Comparison of ENCODE assay signal across 14 cellular contexts in the genomic region with DNA sequence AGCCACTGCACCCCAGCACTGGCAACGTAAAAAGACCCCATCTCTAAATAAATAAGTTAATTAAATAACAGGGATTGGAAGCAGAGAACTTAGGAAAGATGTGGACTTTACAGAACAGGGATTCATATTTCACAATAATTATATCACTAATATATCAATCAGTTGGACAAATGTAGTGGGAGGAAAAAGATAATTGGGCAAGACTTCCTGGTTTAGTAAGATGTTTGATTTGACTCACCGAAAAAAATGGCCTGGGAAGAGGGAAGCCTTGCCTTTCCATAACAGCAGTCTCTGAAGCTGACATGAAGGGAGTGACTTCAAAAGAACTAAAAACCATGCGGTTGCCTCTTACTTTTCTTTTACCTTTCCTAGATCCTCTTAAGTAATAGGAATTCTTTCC. TPM values are rescaled to one million over a fixed set of nuclear protein-coding genes. Genes with fewer than 3 reads are reported as not detected.
DNase-seq lines count a peak whose midpoint lies in the region; ATAC-seq, FAIRE-seq and TF ChIP-seq lines count a peak whose summit lies in the region.
"Had no signal": no experiment of that assay in that cellular context is flagged by ENCODE, and none has a peak within 500 bp of the region (broad histone marks: within the 10 kb centered on the region; RNA-seq: fewer than 3 reads in every experiment).

No MANE protein-coding gene starts in this region.

- peaks cover 26% of the 10 kb centered on the region for H3K4me1 ChIP-seq in lower lobe of right lung
- H3K4me1 ChIP-seq in naive thymus-derived CD4-positive, alpha-beta T cell (ENCODE audit: control insufficient read depth in 2 of 2, insufficient read depth in 2 of 2, low read length in 2 of 2) = peaks cover 6 to 14% of the 10 kb centered on the region in 2 donors

- no peaks in the 10 kb centered on the region for H3K36me3 Mint-ChIP-seq in naive thymus-derived CD4-positive, alpha-beta T cell

- POLR2A ChIA-PET in naive thymus-derived CD4-positive, alpha-beta T cell (lab: Charles Lee) = no interaction called here

- DNase-seq in AG08396 (ENCODE audit: low spot score) (peak; percentile 9), HPDE6-E6E7 (ENCODE audit: extremely low spot score) (peak; percentile 43), bronchial epithelial cell (ENCODE audit: low read depth) (peak; percentile 94), lower lobe of right lung (no peak), NCI-H1105 treated with DMSO at 0.1 percent for 48 hours (lab: John Stamatoyannopoulos, UW) (no peak), GM19240 (ENCODE audit: insufficient read length, low spot score) (no peak)
- DNase-seq in naive thymus-derived CD4-positive, alpha-beta T cell = no peak
- DNase-seq: colonic mucosa, foreskin melanocyte, Kasumi-1 had no signal

- CTCF ChIA-PET in naive thymus-derived CD4-positive, alpha-beta T cell (lab: Charles Lee) = interaction anchor here (0.6 kb wide), 1 partner anchor 440 kb away, joined by 3 read pairs; no protein-coding TSS in a partner anchor

- peak overlapping the region; percentile 88 for H3K27ac ChIP-seq in lower lobe of right lung
- H3K27ac ChIP-seq in naive thymus-derived CD4-positive, alpha-beta T cell (ENCODE audit: low read depth, low read length) = no peak overlapping the region
- H3K27ac ChIP-seq: colonic mucosa had no signal

- no peak overlapping the region for H3K27ac Mint-ChIP-seq in naive thymus-derived CD4-positive, alpha-beta T cell

- FAIRE-seq in bronchial epithelial cell (lab: Jason Lieb, UNC) = no peak
- FAIRE-seq: GM12891 had no signal

- H3K9me3 Mint-ChIP-seq in naive thymus-derived CD4-positive, alpha-beta T cell = no peaks in the 10 kb centered on the region

- H3K36me3 ChIP-seq in bronchial epithelial cell (ENCODE audit: control insufficient read depth, insufficient read depth, low read length) (no peaks in the 10 kb centered on the region), lower lobe of right lung (no peaks in the 10 kb centered on the region)
- H3K36me3 ChIP-seq in naive thymus-derived CD4-positive, alpha-beta T cell (ENCODE audit: control insufficient read depth in 2 of 3, insufficient read depth in 3 of 3, low read length in 3 of 3) = no peaks in the 10 kb centered on the region
- H3K36me3 ChIP-seq: colonic mucosa had no signal

- no peaks in the 10 kb centered on the region for H3K27me3 ChIP-seq in bronchial epithelial cell (ENCODE audit: control insufficient read depth, insufficient read depth, low read length)
- H3K27me3 ChIP-seq in lower lobe of right lung (ENCODE audit: low read depth) = no peaks in the 10 kb centered on the region
- no peaks in the 10 kb centered on the region for H3K27me3 ChIP-seq in naive thymus-derived CD4-positive, alpha-beta T cell (ENCODE audit: control insufficient read depth in 2 of 2, insufficient read depth in 2 of 2, low read length in 2 of 2)
- H3K27me3 ChIP-seq: colonic mucosa had no signal

- H3K4me1 Mint-ChIP-seq in naive thymus-derived CD4-positive, alpha-beta T cell = peaks cover 11 to 25% (median 23%) of the 10 kb centered on the region in 7 donors

- no peaks in the 10 kb centered on the region for H3K27me3 Mint-ChIP-seq in naive thymus-derived CD4-positive, alpha-beta T cell

- no peak for ATAC-seq in lower lobe of right lung
- ATAC-seq in HG03469 (IDR thresholded peaks at IDR 0.05; ENCODE audit: unreplicated experiment) = no peak
- ATAC-seq in naive thymus-derived CD4-positive, alpha-beta T cell = no peak

- no peaks in the 10 kb centered on the region for H3K9me3 ChIP-seq in lower lobe of right lung
- no peaks in the 10 kb centered on the region for H3K9me3 ChIP-seq in naive thymus-derived CD4-positive, alpha-beta T cell (ENCODE audit: control insufficient read depth in 2 of 3, low read length in 3 of 3)
- H3K9me3 ChIP-seq: colonic mucosa had no signal

- H3K4me3 ChIP-seq in bronchial epithelial cell (ENCODE audit: low read depth, low read length) (no peak overlapping the region), lower lobe of right lung (no peak overlapping the region)
- no peak overlapping the region for H3K4me3 ChIP-seq in naive thymus-derived CD4-positive, alpha-beta T cell (ENCODE audit: low read length)
- H3K4me3 ChIP-seq: colonic mucosa had no signal

- peak overlapping the region in 1 of 10 donors; percentile 71 for H3K4me3 Mint-ChIP-seq in naive thymus-derived CD4-positive, alpha-beta T cell

- intact Hi-C loops in lower lobe of right lung (cut with DNase I) = no loop called here
- intact Hi-C loops in naive thymus-derived CD4-positive, alpha-beta T cell (cut with micrococcal nuclease) = no loop called here

- TF ChIP-seq CTCF in bronchial epithelial cell (IDR thresholded peaks at IDR 0.05; ENCODE audit: insufficient read depth, low read length, severe bottlenecking) = no peak
- TF ChIP-seq CTCF in lower lobe of right lung (IDR thresholded peaks at IDR 0.05) = no peak

RNA-seq across cellular contexts. Expression of a gene that starts 15.2 kb away (rescaled TPM):
- total RNA-seq in bronchial epithelial cell = not detected in 2 replicates
- total RNA-seq in lower lobe of right lung = not detected
- total RNA-seq in naive thymus-derived CD4-positive, alpha-beta T cell = not detected
- not detected for polyA plus RNA-seq in naive thymus-derived CD4-positive, alpha-beta T cell
- total RNA-seq: colonic mucosa, urinary bladder had no signal
- polyA plus RNA-seq: adipose tissue, urinary bladder had no signal

RNA-seq across cellular contexts. Expression of a gene that starts 46.0 kb away (rescaled TPM):
- total RNA-seq in bronchial epithelial cell (44.8 and 59.5 TPM in 2 replicates), lower lobe of right lung (132 TPM)
- total RNA-seq in naive thymus-derived CD4-positive, alpha-beta T cell = 10 to 100 TPM; 13.1 to 47.0 (median 24.0) TPM
- polyA plus RNA-seq in naive thymus-derived CD4-positive, alpha-beta T cell = 1 to 10 TPM; 6.1 to 7.4 TPM

RNA-seq across cellular contexts. Expression of a gene that starts 46.1 kb away (rescaled TPM):
- total RNA-seq in bronchial epithelial cell (15.8 and 17.3 TPM in 2 replicates), lower lobe of right lung (20.5 TPM)
- 10 to 100 TPM; 15.2 to 41.3 (median 28.7) TPM for total RNA-seq in naive thymus-derived CD4-positive, alpha-beta T cell
- 10 to 100 TPM in 1 of 2 donors, 1 to 10 TPM in 1; 7.4 to 12.8 TPM for polyA plus RNA-seq in naive thymus-derived CD4-positive, alpha-beta T cell

Comparison
In these comparisons a context has a peak if more than half of its experiments do, and no peak if none do; other contexts are left out.
1. DNase-seq: peak in AG08396 (single experiment), HPDE6-E6E7 (single experiment) and bronchial epithelial cell (single experiment); none in lower lobe of right lung (single experiment), naive thymus-derived CD4-positive, alpha-beta T cell (0 of 9), NCI-H1105 treated with DMSO at 0.1 percent for 48 hours (single experiment) and GM19240 (single experiment).